1 cellular context compared by ENCODE assay signal in the genomic region with DNA sequence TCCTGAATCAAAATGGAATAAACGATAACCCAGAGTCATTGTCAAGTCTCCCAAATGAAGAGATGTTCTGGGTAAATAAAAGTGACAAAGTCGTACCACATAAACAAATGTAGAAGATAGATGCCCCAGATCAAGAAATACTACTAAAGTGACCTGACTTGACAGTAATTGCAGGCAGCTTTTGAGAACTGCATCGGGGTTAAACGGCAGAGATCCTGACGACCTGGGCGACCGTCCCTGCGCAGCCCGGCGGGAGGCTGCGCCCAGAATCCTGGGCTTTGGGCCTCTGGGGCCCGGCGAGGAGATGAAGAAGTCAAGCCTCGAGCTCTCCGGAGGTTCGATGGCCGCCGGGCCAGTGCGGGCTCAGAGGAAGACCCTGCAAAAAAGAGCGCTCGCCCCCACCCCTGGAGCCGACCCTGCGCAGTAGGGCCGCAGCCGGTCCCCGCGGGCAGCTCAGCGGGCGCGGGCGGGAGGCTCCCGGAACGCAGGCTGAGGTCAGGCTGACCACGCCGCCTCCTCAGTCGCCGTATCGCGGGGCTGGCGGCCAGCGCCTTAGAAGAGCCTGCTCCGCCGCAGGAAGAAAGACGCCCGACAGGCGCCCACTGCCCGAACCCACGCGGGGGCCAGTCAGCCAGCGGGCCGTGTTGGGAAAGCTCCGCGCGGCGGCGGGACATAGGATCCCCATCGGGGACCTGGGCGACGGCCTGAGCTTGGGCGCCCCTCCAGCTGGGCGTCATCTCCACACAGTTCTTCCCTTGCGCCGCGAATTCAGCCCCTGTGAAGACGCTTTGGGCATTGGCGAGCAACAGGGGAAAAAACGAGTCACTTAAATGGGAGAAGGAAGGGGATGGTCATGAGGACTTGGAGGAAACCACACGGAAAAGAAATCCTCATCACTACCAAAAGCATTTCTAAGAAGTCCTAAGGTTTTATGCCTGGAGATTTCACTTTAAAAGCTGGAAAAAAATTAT.
TF ChIP-seq lines count a peak whose summit lies in the region.

No MANE protein-coding gene starts in this region.

TF ChIP-seq in WTC11, 78 proteins besides CTCF, POLR2A, EP300 and RAD21 (continued from another document):
- TF ChIP-seq, protein P1, sequence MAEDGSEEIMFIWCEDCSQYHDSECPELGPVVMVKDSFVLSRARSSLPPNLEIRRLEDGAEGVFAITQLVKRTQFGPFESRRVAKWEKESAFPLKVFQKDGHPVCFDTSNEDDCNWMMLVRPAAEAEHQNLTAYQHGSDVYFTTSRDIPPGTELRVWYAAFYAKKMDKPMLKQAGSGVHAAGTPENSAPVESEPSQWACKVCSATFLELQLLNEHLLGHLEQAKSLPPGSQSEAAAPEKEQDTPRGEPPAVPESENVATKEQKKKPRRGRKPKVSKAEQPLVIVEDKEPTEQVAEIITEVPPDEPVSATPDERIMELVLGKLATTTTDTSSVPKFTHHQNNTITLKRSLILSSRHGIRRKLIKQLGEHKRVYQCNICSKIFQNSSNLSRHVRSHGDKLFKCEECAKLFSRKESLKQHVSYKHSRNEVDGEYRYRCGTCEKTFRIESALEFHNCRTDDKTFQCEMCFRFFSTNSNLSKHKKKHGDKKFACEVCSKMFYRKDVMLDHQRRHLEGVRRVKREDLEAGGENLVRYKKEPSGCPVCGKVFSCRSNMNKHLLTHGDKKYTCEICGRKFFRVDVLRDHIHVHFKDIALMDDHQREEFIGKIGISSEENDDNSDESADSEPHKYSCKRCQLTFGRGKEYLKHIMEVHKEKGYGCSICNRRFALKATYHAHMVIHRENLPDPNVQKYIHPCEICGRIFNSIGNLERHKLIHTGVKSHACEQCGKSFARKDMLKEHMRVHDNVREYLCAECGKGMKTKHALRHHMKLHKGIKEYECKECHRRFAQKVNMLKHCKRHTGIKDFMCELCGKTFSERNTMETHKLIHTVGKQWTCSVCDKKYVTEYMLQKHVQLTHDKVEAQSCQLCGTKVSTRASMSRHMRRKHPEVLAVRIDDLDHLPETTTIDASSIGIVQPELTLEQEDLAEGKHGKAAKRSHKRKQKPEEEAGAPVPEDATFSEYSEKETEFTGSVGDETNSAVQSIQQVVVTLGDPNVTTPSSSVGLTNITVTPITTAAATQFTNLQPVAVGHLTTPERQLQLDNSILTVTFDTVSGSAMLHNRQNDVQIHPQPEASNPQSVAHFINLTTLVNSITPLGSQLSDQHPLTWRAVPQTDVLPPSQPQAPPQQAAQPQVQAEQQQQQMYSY (CRISPR knock-in tag; IDR thresholded peaks at IDR 0.05) = no peak
- TF ChIP-seq ZNF423 (CRISPR knock-in tag; IDR thresholded peaks at IDR 0.05) = peak; percentile 77
- TF ChIP-seq, protein P2, sequence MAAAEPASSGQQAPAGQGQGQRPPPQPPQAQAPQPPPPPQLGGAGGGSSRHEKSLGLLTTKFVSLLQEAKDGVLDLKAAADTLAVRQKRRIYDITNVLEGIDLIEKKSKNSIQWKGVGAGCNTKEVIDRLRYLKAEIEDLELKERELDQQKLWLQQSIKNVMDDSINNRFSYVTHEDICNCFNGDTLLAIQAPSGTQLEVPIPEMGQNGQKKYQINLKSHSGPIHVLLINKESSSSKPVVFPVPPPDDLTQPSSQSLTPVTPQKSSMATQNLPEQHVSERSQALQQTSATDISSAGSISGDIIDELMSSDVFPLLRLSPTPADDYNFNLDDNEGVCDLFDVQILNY (CRISPR knock-in tag; IDR thresholded peaks at IDR 0.05) = peak; percentile 46; the same call in 1 of the 2 replicates
- no peak for TF ChIP-seq MYBL2 (CRISPR knock-in tag; IDR thresholded peaks at IDR 0.05)
